Comparison of ENCODE assay signal across 15 cellular contexts in the genomic region with DNA sequence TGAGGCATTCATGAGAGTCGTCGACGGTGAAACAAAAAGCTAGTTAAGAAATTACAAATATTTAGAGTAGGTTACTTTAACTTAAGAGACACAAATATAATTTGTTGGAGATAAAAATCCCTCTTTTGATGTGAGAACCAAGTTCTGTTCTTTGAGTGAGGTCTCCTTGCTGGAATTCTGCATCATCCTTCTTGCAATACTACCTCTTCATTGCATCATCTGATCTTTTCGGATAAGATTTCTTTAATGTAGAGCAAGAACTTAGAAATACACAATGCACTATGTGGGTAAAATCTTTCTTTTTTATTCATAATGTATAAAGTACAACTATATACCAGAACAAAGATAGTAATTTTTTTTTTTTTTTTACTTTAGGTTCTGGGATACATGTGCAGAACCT.
A peak's percentile ranks its signal among the peaks of the same experiment; 100 is the strongest.
DNase-seq lines count a peak whose midpoint lies in the region; ATAC-seq, FAIRE-seq and TF ChIP-seq lines count a peak whose summit lies in the region.
"Had no signal": no experiment of that assay in that cellular context is flagged by ENCODE, and none has a peak within 500 bp of the region (broad histone marks: within the 10 kb centered on the region; RNA-seq: fewer than 3 reads in every experiment).

No MANE protein-coding gene starts in this region.

- TF ChIP-seq POLR2A in GM12891 (IDR thresholded peaks at IDR 0.05; ENCODE audit: low read depth, low read length) = no peak

- WGBS in ectodermal cell, 2 experiments = 95% methylated on average over 3 of the region's 4 CpGs; no CpG with 5 or more reads in 1 of the 2 experiments

- peak overlapping the region; percentile 85 for H3K27ac Mint-ChIP-seq in nephron progenitor cell
- H3K27ac Mint-ChIP-seq: naive thymus-derived CD4-positive, alpha-beta T cell had no signal

- H3K4me3 Mint-ChIP-seq in nephron progenitor cell = peak overlapping the region; percentile 60
- no peak overlapping the region for H3K4me3 Mint-ChIP-seq in activated T-cell treated with anti-CD3 and anti-CD28 coated beads, Interleukin-2, amount 50 U/mL, for 4 hours

- peak overlapping the region; percentile 94 for H3K27ac ChIP-seq in ectodermal cell (ENCODE audit: insufficient read depth, low read depth, low read length, poor library complexity, severe bottlenecking)
- H3K27ac ChIP-seq: epithelial cell of prostate, left lung had no signal

- TF ChIP-seq CTCF in AG10803 (conservative IDR thresholded peaks at IDR 0.05; ENCODE audit: low read length) (no peak), nephron progenitor cell (IDR thresholded peaks at IDR 0.05) (no peak), D721Med (IDR thresholded peaks at IDR 0.05; ENCODE audit: insufficient read depth, missing control alignments) (no peak)

- H3K4me1 Mint-ChIP-seq in nephron progenitor cell = peaks cover 51% of the 10 kb centered on the region
- H3K4me1 Mint-ChIP-seq in activated T-cell treated with anti-CD3 and anti-CD28 coated beads, Interleukin-2, amount 50 U/mL, for 4 hours (ENCODE audit: low read depth) = peaks cover 13% of the 10 kb centered on the region

- H3K4me1 ChIP-seq in ectodermal cell (ENCODE audit: control insufficient read depth, insufficient read depth, low read length) = peaks cover 23% of the 10 kb centered on the region
- H3K4me1 ChIP-seq: left lung had no signal

- H3K27me3 ChIP-seq in ectodermal cell (ENCODE audit: control insufficient read depth, insufficient read depth, low read length, poor library complexity, severe bottlenecking) = no peaks in the 10 kb centered on the region

- H3K4me3 ChIP-seq in AG10803 (ENCODE audit: low read length) = peak overlapping the region; percentile 44
- H3K4me3 ChIP-seq in ectodermal cell (ENCODE audit: insufficient read depth, low read depth, low read length) = no peak overlapping the region
- H3K4me3 ChIP-seq: left lung had no signal

- H3K9me3 ChIP-seq in ectodermal cell (ENCODE audit: control insufficient read depth, low read length) = peaks cover 3% of the 10 kb centered on the region
- H3K9me3 ChIP-seq: left lung had no signal

- FAIRE-seq in GM12891 (lab: Jason Lieb, UNC) = no peak
- FAIRE-seq in D721Med (lab: Jason Lieb, UNC) = no peak

- DNase-seq in AG10803 (ENCODE audit: low read depth) (peak; percentile 84), OCI-M1 (lab: John Stamatoyannopoulos, UW) (peak; percentile 9), nephron progenitor cell (no peak), GM12891 (ENCODE audit: insufficient read length, low spot score) (no peak), D721Med (ENCODE audit: insufficient read length, low spot score) (no peak)
- DNase-seq in activated T-cell treated with anti-CD3 and anti-CD28 coated beads, Interleukin-2, amount 50 U/mL, for 4 hours = no peak
- DNase-seq: activated naive CD4-positive, alpha-beta T cell treated with anti-CD3 and anti-CD28 coated beads, Interleukin-2, amount 50 U/mL, for 16 hours; left lung; MM.1S; naive thymus-derived CD4-positive, alpha-beta T cell; NCI-H2081 treated with DMSO at 0.1 percent for 48 hours; stimulated activated CD4-positive, alpha-beta T cell treated with anti-CD3 and anti-CD28 coated beads, Interleukin-2, amount 100 ng/mL, for 24 hours had no signal

- peaks cover 21% of the 10 kb centered on the region for H3K9me3 Mint-ChIP-seq in nephron progenitor cell
- no peaks in the 10 kb centered on the region for H3K9me3 Mint-ChIP-seq in activated T-cell treated with anti-CD3 and anti-CD28 coated beads, Interleukin-2, amount 50 U/mL, for 4 hours

- ATAC-seq in HG03354 (IDR thresholded peaks at IDR 0.05; ENCODE audit: poor library complexity, severe bottlenecking, unreplicated experiment) = no peak
- no peak for ATAC-seq in activated T-cell treated with anti-CD3 and anti-CD28 coated beads, Interleukin-2, amount 50 U/mL, for 4 hours
- ATAC-seq: left lung; naive thymus-derived CD4-positive, alpha-beta T cell had no signal

- peaks cover 4% of the 10 kb centered on the region for H3K27me3 Mint-ChIP-seq in nephron progenitor cell (ENCODE audit: low read depth, poor library complexity)
- no peaks in the 10 kb centered on the region for H3K27me3 Mint-ChIP-seq in activated T-cell treated with anti-CD3 and anti-CD28 coated beads, Interleukin-2, amount 50 U/mL, for 4 hours (ENCODE audit: low read depth)
- H3K27me3 Mint-ChIP-seq: naive thymus-derived CD4-positive, alpha-beta T cell had no signal

- no peaks in the 10 kb centered on the region for H3K36me3 Mint-ChIP-seq in nephron progenitor cell (ENCODE audit: low read depth)
- no peaks in the 10 kb centered on the region for H3K36me3 Mint-ChIP-seq in activated T-cell treated with anti-CD3 and anti-CD28 coated beads, Interleukin-2, amount 50 U/mL, for 4 hours (ENCODE audit: insufficient read depth)

- no peaks in the 10 kb centered on the region for H3K36me3 ChIP-seq in ectodermal cell (ENCODE audit: control insufficient read depth, insufficient read depth, low read length)
- H3K36me3 ChIP-seq: left lung had no signal

TF ChIP-seq in GM12891, 5 proteins besides CTCF, POLR2A, EP300 and RAD21:
- TF ChIP-seq POU2F2 (IDR thresholded peaks at IDR 0.05; ENCODE audit: low read depth, low read length) (no peak), POLR2AphosphoS5 (IDR thresholded peaks at IDR 0.05; ENCODE audit: low read depth, low read length) (no peak), PAX5 (IDR thresholded peaks at IDR 0.05; ENCODE audit: insufficient read depth, low read length, severe bottlenecking) (no peak), SPI1 (IDR thresholded peaks at IDR 0.05; ENCODE audit: low read depth, low read length) (no peak), TAF1 (IDR thresholded peaks at IDR 0.05; ENCODE audit: low read depth, low read length) (no peak)

Comparison
In these comparisons a context has a peak if more than half of its experiments do, and no peak if none do; other contexts are left out.
1. DNase-seq: peak in AG10803 (single experiment) and OCI-M1 (single experiment); none in nephron progenitor cell (single experiment), GM12891 (single experiment), D721Med (single experiment) and activated T-cell treated with anti-CD3 and anti-CD28 coated beads, Interleukin-2, amount 50 U/mL, for 4 hours (single experiment).